In genomic region chr6:116100419-116101297, GRCh38 we compare ENCODE assay signal across 1 cellular context.
TF ChIP-seq lines count a peak whose summit lies in the region.

Gene NT5DC1, plus strand, starts transcription at chr6:116100853. Its CDS starts 78 bp downstream, at chr6:116100931.

TF ChIP-seq in GM12878, 131 proteins besides CTCF, POLR2A, EP300 and RAD21 (continued from another document and continues in another):
- TF ChIP-seq, protein P1, sequence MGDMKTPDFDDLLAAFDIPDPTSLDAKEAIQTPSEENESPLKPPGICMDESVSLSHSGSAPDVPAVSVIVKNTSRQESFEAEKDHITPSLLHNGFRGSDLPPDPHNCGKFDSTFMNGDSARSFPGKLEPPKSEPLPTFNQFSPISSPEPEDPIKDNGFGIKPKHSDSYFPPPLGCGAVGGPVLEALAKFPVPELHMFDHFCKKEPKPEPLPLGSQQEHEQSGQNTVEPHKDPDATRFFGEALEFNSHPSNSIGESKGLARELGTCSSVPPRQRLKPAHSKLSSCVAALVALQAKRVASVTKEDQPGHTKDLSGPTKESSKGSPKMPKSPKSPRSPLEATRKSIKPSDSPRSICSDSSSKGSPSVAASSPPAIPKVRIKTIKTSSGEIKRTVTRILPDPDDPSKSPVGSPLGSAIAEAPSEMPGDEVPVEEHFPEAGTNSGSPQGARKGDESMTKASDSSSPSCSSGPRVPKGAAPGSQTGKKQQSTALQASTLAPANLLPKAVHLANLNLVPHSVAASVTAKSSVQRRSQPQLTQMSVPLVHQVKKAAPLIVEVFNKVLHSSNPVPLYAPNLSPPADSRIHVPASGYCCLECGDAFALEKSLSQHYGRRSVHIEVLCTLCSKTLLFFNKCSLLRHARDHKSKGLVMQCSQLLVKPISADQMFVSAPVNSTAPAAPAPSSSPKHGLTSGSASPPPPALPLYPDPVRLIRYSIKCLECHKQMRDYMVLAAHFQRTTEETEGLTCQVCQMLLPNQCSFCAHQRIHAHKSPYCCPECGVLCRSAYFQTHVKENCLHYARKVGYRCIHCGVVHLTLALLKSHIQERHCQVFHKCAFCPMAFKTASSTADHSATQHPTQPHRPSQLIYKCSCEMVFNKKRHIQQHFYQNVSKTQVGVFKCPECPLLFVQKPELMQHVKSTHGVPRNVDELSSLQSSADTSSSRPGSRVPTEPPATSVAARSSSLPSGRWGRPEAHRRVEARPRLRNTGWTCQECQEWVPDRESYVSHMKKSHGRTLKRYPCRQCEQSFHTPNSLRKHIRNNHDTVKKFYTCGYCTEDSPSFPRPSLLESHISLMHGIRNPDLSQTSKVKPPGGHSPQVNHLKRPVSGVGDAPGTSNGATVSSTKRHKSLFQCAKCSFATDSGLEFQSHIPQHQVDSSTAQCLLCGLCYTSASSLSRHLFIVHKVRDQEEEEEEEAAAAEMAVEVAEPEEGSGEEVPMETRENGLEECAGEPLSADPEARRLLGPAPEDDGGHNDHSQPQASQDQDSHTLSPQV (IDR thresholded peaks at IDR 0.05): peak; percentile 19; the same call in 1 of the 2 replicates
- no peak for TF ChIP-seq RBBP5 (conservative IDR thresholded peaks at IDR 0.05)
- TF ChIP-seq POLR2AphosphoS2 (IDR thresholded peaks at IDR 0.05; ENCODE audit: low read depth, low read length): peak; percentile 51; the same call in 1 of the 2 replicates
- TF ChIP-seq PAX5 (IDR thresholded peaks at IDR 0.05; ENCODE audit: borderline replicate concordance, low read depth, low read length): no peak
- peak; percentile 91 for TF ChIP-seq STAT1 (conservative IDR thresholded peaks at IDR 0.05)
- TF ChIP-seq RFX5 (IDR thresholded peaks at IDR 0.05; ENCODE audit: low read depth, low read length): 0 out of 2 replicates have a peak, but pooled peaks have one; percentile 19
- no peak for TF ChIP-seq E2F8 (IDR thresholded peaks at IDR 0.05; ENCODE audit: low read depth, partially characterized antibody)
- no peak for TF ChIP-seq ZSCAN29 (IDR thresholded peaks at IDR 0.05)
- TF ChIP-seq CHD2 (IDR thresholded peaks at IDR 0.05; ENCODE audit: borderline replicate concordance, low read depth, low read length): no peak; the same call in 1 of the 2 replicates
- TF ChIP-seq, protein P2, sequence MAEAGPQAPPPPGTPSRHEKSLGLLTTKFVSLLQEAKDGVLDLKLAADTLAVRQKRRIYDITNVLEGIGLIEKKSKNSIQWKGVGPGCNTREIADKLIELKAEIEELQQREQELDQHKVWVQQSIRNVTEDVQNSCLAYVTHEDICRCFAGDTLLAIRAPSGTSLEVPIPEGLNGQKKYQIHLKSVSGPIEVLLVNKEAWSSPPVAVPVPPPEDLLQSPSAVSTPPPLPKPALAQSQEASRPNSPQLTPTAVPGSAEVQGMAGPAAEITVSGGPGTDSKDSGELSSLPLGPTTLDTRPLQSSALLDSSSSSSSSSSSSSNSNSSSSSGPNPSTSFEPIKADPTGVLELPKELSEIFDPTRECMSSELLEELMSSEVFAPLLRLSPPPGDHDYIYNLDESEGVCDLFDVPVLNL (IDR thresholded peaks at IDR 0.05; ENCODE audit: low read depth, low read length): no peak; the same call in 1 of the 2 replicates
- 0 out of 2 replicates have a peak, but pooled peaks have one; percentile 54 for TF ChIP-seq ZNF217 (IDR thresholded peaks at IDR 0.05)
- TF ChIP-seq SMARCA5 (IDR thresholded peaks at IDR 0.05): peak; percentile 84; the same call in 1 of the 2 replicates
- no peak for TF ChIP-seq HSF1 (IDR thresholded peaks at IDR 0.05; ENCODE audit: low read depth, low read length)
- TF ChIP-seq NFXL1 (IDR thresholded peaks at IDR 0.05; ENCODE audit: borderline replicate concordance): no peak; the same call in 1 of the 2 replicates
- TF ChIP-seq TCF7 (IDR thresholded peaks at IDR 0.05; ENCODE audit: borderline replicate concordance): no peak
- TF ChIP-seq SPI1 (IDR thresholded peaks at IDR 0.05; ENCODE audit: borderline replicate concordance, insufficient read depth, low read depth, low read length): peak; percentile 29; the same call in 1 of the 2 replicates
- TF ChIP-seq RELA (IDR thresholded peaks at IDR 0.05; ENCODE audit: borderline replicate concordance, partially characterized antibody): peak; percentile 74
- no peak for TF ChIP-seq RCOR1 (conservative IDR thresholded peaks at IDR 0.05; ENCODE audit: low read depth, low read length)
- no peak for TF ChIP-seq CBFB (IDR thresholded peaks at IDR 0.05; ENCODE audit: low read depth)
- peak; percentile 87 for TF ChIP-seq GATAD2B (conservative IDR thresholded peaks at IDR 0.05; ENCODE audit: low read depth)
- TF ChIP-seq BMI1 (IDR thresholded peaks at IDR 0.05; ENCODE audit: borderline replicate concordance): no peak
- TF ChIP-seq RUNX3 (IDR thresholded peaks at IDR 0.05; ENCODE audit: low read length): peak; percentile 23; the same call in 1 of the 2 replicates
- no peak for TF ChIP-seq EGR1 (IDR thresholded peaks at IDR 0.05; ENCODE audit: borderline replicate concordance in 1 of 2, low read depth in 2 of 2, low read length in 2 of 2)
- 0 out of 2 replicates have a peak, but pooled peaks have one; percentile 88 for TF ChIP-seq ASH2L (IDR thresholded peaks at IDR 0.05; ENCODE audit: borderline replicate concordance, low read depth)
- TF ChIP-seq CHD1 (IDR thresholded peaks at IDR 0.05; ENCODE audit: low read depth, low read length): no peak; the same call in 1 of the 2 replicates
- 0 out of 2 replicates have a peak, but pooled peaks have one; percentile 22 for TF ChIP-seq HCFC1 (IDR thresholded peaks at IDR 0.05; ENCODE audit: low read length)
- no peak for TF ChIP-seq NR2C2 (IDR thresholded peaks at IDR 0.05; ENCODE audit: borderline replicate concordance, control insufficient read depth, insufficient read length, low read depth)
- TF ChIP-seq, protein P3, sequence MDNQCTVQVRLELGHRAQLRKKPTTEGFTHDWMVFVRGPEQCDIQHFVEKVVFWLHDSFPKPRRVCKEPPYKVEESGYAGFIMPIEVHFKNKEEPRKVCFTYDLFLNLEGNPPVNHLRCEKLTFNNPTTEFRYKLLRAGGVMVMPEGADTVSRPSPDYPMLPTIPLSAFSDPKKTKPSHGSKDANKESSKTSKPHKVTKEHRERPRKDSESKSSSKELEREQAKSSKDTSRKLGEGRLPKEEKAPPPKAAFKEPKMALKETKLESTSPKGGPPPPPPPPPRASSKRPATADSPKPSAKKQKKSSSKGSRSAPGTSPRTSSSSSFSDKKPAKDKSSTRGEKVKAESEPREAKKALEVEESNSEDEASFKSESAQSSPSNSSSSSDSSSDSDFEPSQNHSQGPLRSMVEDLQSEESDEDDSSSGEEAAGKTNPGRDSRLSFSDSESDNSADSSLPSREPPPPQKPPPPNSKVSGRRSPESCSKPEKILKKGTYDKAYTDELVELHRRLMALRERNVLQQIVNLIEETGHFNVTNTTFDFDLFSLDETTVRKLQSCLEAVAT (IDR thresholded peaks at IDR 0.05): no peak
- TF ChIP-seq NFYA (IDR thresholded peaks at IDR 0.05; ENCODE audit: borderline replicate concordance, low read depth, low read length): no peak
- TF ChIP-seq HDAC2 (IDR thresholded peaks at IDR 0.05): no peak
- no peak for TF ChIP-seq ZBTB11 (CRISPR knock-in tag; IDR thresholded peaks at IDR 0.05)
- no peak for TF ChIP-seq STAT3 (IDR thresholded peaks at IDR 0.05; ENCODE audit: low read depth, low read length)
- no peak for TF ChIP-seq CEBPZ (IDR thresholded peaks at IDR 0.05; ENCODE audit: low read depth, low read length)
- peak; percentile 31; the same call in 1 of the 2 replicates for TF ChIP-seq TAF1 (IDR thresholded peaks at IDR 0.05; ENCODE audit: borderline replicate concordance, low read depth, low read length)
- TF ChIP-seq ZNF687 (IDR thresholded peaks at IDR 0.05): peak; percentile 52
